22 cellular contexts compared by ENCODE assay signal in genomic region chr1:21156019-21156418, GRCh38.
"Had no signal": no experiment of that assay in that cellular context is flagged by ENCODE, and none has a peak within 500 bp of the region (broad histone marks: within the 10 kb centered on the region; RNA-seq: fewer than 3 reads in every experiment).

No MANE protein-coding gene starts in this region.

- H3K9me3 ChIP-seq: colonic mucosa, gastrocnemius medialis, ovary, right lobe of liver, upper lobe of right lung had no signal

- H3K9me3 Mint-ChIP-seq: activated CD4-positive, alpha-beta T cell treated with anti-CD3 and anti-CD28 coated beads, Interleukin-2, amount 10 ng/mL, durations not matched to agents 24 days and 14 days; activated CD8-positive, alpha-beta T cell treated with anti-CD3 and anti-CD28 coated beads for 36 hours; activated naive CD8-positive, alpha-beta T cell treated with anti-CD3 and anti-CD28 coated beads, Interleukin-2, amount 10 ng/mL, durations not matched to agents 7 days and 5 days; activated T-helper 17 cell treated with anti-CD3 and anti-CD28 coated beads, Interleukin-2, amount 50 U/mL, for 72 hours; brain; neural progenitor cell had no signal

- H3K4me1 ChIP-seq: colonic mucosa, neural progenitor cell, upper lobe of right lung had no signal

- H3K36me3 ChIP-seq: colonic mucosa, gastrocnemius medialis, neural progenitor cell, ovary, right lobe of liver, upper lobe of right lung had no signal

- H3K4me3 Mint-ChIP-seq: activated CD4-positive, alpha-beta T cell treated with anti-CD3 and anti-CD28 coated beads, Interleukin-2, amount 10 ng/mL, durations not matched to agents 24 days and 14 days; activated CD8-positive, alpha-beta T cell treated with anti-CD3 and anti-CD28 coated beads for 36 hours; activated naive CD8-positive, alpha-beta T cell treated with anti-CD3 and anti-CD28 coated beads, Interleukin-2, amount 10 ng/mL, durations not matched to agents 7 days and 5 days; activated T-helper 17 cell treated with anti-CD3 and anti-CD28 coated beads, Interleukin-2, amount 50 U/mL, for 72 hours; brain; neural progenitor cell had no signal

- DNase-seq: activated CD4-positive, alpha-beta T cell treated with anti-CD3 and anti-CD28 coated beads, Interleukin-2, amount 10 ng/mL, durations not matched to agents 24 days and 14 days; activated CD8-positive, alpha-beta T cell treated with anti-CD3 and anti-CD28 coated beads for 36 hours; activated naive CD4-positive, alpha-beta T cell treated with Interleukin-2 at 50 U/mL for 16 hours; activated naive CD8-positive, alpha-beta T cell treated with anti-CD3 and anti-CD28 coated beads, Interleukin-2, amount 10 ng/mL, durations not matched to agents 7 days and 5 days; activated T-cell treated with anti-CD3 and anti-CD28 coated beads, Interleukin-2, amount 50 U/mL, for 1 hour; amygdala; caudate nucleus; colonic mucosa; erythroblast; gastrocnemius medialis; kidney; midbrain; ovary; right lobe of liver; small intestine; stimulated activated CD4-positive, alpha-beta T cell treated with anti-CD3 and anti-CD28 coated beads, Interleukin-15, amount 100 ng/mL, for 24 hours; stimulated activated CD4-positive, alpha-beta T cell treated with anti-CD3 and anti-CD28 coated beads, Interleukin-2, amount 100 ng/mL, for 48 hours; upper lobe of right lung had no signal

- H3K4me3 ChIP-seq: colonic mucosa, gastrocnemius medialis, neural progenitor cell, ovary, right lobe of liver, upper lobe of right lung had no signal

- H3K27me3 ChIP-seq: colonic mucosa, gastrocnemius medialis, neural progenitor cell, ovary, right lobe of liver, upper lobe of right lung had no signal

- ATAC-seq: activated CD8-positive, alpha-beta T cell treated with anti-CD3 and anti-CD28 coated beads for 36 hours; activated T-helper 17 cell treated with anti-CD3 and anti-CD28 coated beads, Interleukin-2, amount 50 U/mL, for 72 hours; gastrocnemius medialis; left lobe of liver; right lobe of liver; upper lobe of right lung had no signal

- H3K27ac Mint-ChIP-seq: activated CD4-positive, alpha-beta T cell treated with anti-CD3 and anti-CD28 coated beads, Interleukin-2, amount 10 ng/mL, durations not matched to agents 24 days and 14 days; activated CD8-positive, alpha-beta T cell treated with anti-CD3 and anti-CD28 coated beads for 36 hours; activated naive CD8-positive, alpha-beta T cell treated with anti-CD3 and anti-CD28 coated beads, Interleukin-2, amount 10 ng/mL, durations not matched to agents 7 days and 5 days; activated T-helper 17 cell treated with anti-CD3 and anti-CD28 coated beads, Interleukin-2, amount 50 U/mL, for 72 hours; neural progenitor cell had no signal

- H3K27me3 Mint-ChIP-seq: activated CD4-positive, alpha-beta T cell treated with anti-CD3 and anti-CD28 coated beads, Interleukin-2, amount 10 ng/mL, durations not matched to agents 24 days and 14 days; activated CD8-positive, alpha-beta T cell treated with anti-CD3 and anti-CD28 coated beads for 36 hours; activated naive CD8-positive, alpha-beta T cell treated with anti-CD3 and anti-CD28 coated beads, Interleukin-2, amount 10 ng/mL, durations not matched to agents 7 days and 5 days; activated T-helper 17 cell treated with anti-CD3 and anti-CD28 coated beads, Interleukin-2, amount 50 U/mL, for 72 hours; brain had no signal

- H3K27ac ChIP-seq: colonic mucosa, gastrocnemius medialis, neural progenitor cell, ovary, right lobe of liver, upper lobe of right lung had no signal
